3 cellular contexts compared by ENCODE assay signal in genomic region chr1:229297746-229298145, GRCh38.
TF ChIP-seq lines count a peak whose summit lies in the region.

No MANE protein-coding gene starts in this region.

TF ChIP-seq in HEK293, 187 proteins besides CTCF, POLR2A, EP300 and RAD21:
- peak; percentile 91 for TF ChIP-seq ATF2 (tag by site-specific recombination; IDR thresholded peaks at IDR 0.05; ENCODE audit: low read depth)
- TF ChIP-seq INSM2 (tag by site-specific recombination; IDR thresholded peaks at IDR 0.05), result no peak

TF ChIP-seq in IMR-90, 13 proteins besides CTCF, POLR2A, EP300 and RAD21:
- TF ChIP-seq RFX5 (IDR thresholded peaks at IDR 0.05; ENCODE audit: low read depth, low read length) (no peak), NFE2L2 (IDR thresholded peaks at IDR 0.05; ENCODE audit: low read depth, low read length) (no peak), CHD1 (IDR thresholded peaks at IDR 0.05; ENCODE audit: low read depth, low read length) (no peak), ELK1 (IDR thresholded peaks at IDR 0.05; ENCODE audit: borderline replicate concordance, low read depth, low read length) (no peak), FOS (IDR thresholded peaks at IDR 0.05; ENCODE audit: low read depth, low read length) (no peak), CEBPB (IDR thresholded peaks at IDR 0.05; ENCODE audit: low read depth, low read length) (no peak), RCOR1 (IDR thresholded peaks at IDR 0.05; ENCODE audit: insufficient replicate concordance, low read length) (no peak), MAFK (IDR thresholded peaks at IDR 0.05; ENCODE audit: low read depth, low read length) (no peak), MXI1 (IDR thresholded peaks at IDR 0.05; ENCODE audit: borderline replicate concordance, low read depth, low read length) (no peak), BHLHE40 (IDR thresholded peaks at IDR 0.05; ENCODE audit: low read depth, low read length) (no peak), SMC3 (IDR thresholded peaks at IDR 0.05; ENCODE audit: low read depth, low read length) (no peak), MAZ (IDR thresholded peaks at IDR 0.05; ENCODE audit: borderline replicate concordance, low read depth, low read length) (no peak), USF2 (IDR thresholded peaks at IDR 0.05; ENCODE audit: low read depth, low read length) (no peak)

TF ChIP-seq in HepG2, 621 proteins besides CTCF, POLR2A, EP300 and RAD21:
- TF ChIP-seq ATF7 (IDR thresholded peaks at IDR 0.05) (peak; percentile 53; the same call in 1 of the 2 replicates), ATF7 (CRISPR knock-in tag; IDR thresholded peaks at IDR 0.05) (no peak), MATR3 (CRISPR knock-in tag; IDR thresholded peaks at IDR 0.05) (no peak)
